In genomic region chr2:61499060-61499459, GRCh38 we compare ENCODE assay signal across 19 cellular contexts. TPM values are rescaled to one million over a fixed set of nuclear protein-coding genes. Genes with fewer than 3 reads are reported as not detected.
DNase-seq lines count a peak whose midpoint lies in the region; ATAC-seq, FAIRE-seq and TF ChIP-seq lines count a peak whose summit lies in the region.
"Had no signal": no experiment of that assay in that cellular context is flagged by ENCODE, and none has a peak within 500 bp of the region (broad histone marks: within the 10 kb centered on the region; RNA-seq: fewer than 3 reads in every experiment).

No MANE protein-coding gene starts in this region.

- SMC1A ChIA-PET in GM12878 (lab: Charles Lee; ENCODE audit: uncharacterized antibody, unreplicated experiment) = no interaction called here

- DNase-seq in CD8-positive, alpha-beta T cell = no peak
- DNase-seq in GM12878 (ENCODE audit: low read depth, low spot score) = no peak
- no peak for DNase-seq in stimulated activated effector memory CD8-positive, alpha-beta T cell treated with anti-CD3 and anti-CD28 coated beads, Interleukin-12 subunit alpha, Interleukin-12 subunit beta, amount 100 ng/mL, for 72 hours (ENCODE audit: low spot score in 2 of 2)
- no peak for DNase-seq in T-helper 1 cell
- DNase-seq: 8988T; C1 segment of cervical spinal cord; CD4-positive, alpha-beta T cell; DMS153; DMS79; GF-D8; IMR-90 had no signal

- no peak for FAIRE-seq in GM12878 (lab: Jason Lieb, UNC)
- FAIRE-seq: GM19239, H1, HTR-8/SVneo, K562 had no signal

- H3K4me2 ChIP-seq in BLaER1 (peak overlapping the region; percentile 79), GM12878 (ENCODE audit: control insufficient read depth, insufficient read depth) (no peak overlapping the region)

- H3K36me3 ChIP-seq in BLaER1 (peaks cover 93% of the 10 kb centered on the region), GM12878 (ENCODE audit: control insufficient read depth in 2 of 2, insufficient read depth in 2 of 2, low read length in 1 of 2) (peaks cover 9 to 40% of the 10 kb centered on the region in 2 experiments)
- H3K36me3 ChIP-seq in CD8-positive, alpha-beta T cell (ENCODE audit: insufficient read depth, low read length) = peaks cover 50% of the 10 kb centered on the region

- no peak overlapping the region for H3K4me3 Mint-ChIP-seq in CD8-positive, alpha-beta T cell
- no peak overlapping the region for H3K4me3 Mint-ChIP-seq in stimulated activated effector memory CD8-positive, alpha-beta T cell treated with anti-CD3 and anti-CD28 coated beads, Interleukin-12 subunit alpha, Interleukin-12 subunit beta, amount 100 ng/mL, for 72 hours
- H3K4me3 Mint-ChIP-seq: CD4-positive, alpha-beta T cell had no signal

- 100% methylated on average over 2 of the region's 2 CpGs for WGBS in GM12878 (ENCODE audit: insufficient coverage, insufficient replicate concordance, low lambda C conversion rate, missing lambda C conversion rate)

- peak overlapping the region; percentile 88 for H3K27ac ChIP-seq in BLaER1
- no peak overlapping the region for H3K27ac ChIP-seq in CD8-positive, alpha-beta T cell (ENCODE audit: low read depth, low read length)
- no peak overlapping the region for H3K27ac ChIP-seq in GM12878 (ENCODE audit: control insufficient read depth, insufficient read depth)

- H4K20me1 ChIP-seq in BLaER1 = peaks cover 18% of the 10 kb centered on the region; the same call in 1 of the 2 replicates
- H4K20me1 ChIP-seq in GM12878 (ENCODE audit: control insufficient read depth, insufficient read depth) = no peaks in the 10 kb centered on the region; the same call in 1 of the 2 replicates

- no peak for TF ChIP-seq POLR2A in GM12878 (IDR thresholded peaks at IDR 0.05; ENCODE audit: low read depth, low read length)

- CTCF ChIA-PET in CD8-positive, alpha-beta T cell (lab: Charles Lee) = no interaction called here
- CTCF ChIA-PET in GM12878 (lab: Yijun Ruan, JAX) = no interaction called here

- H3K9ac ChIP-seq in BLaER1 (0 out of 2 replicates have a peak overlapping the region, but pooled peaks have one; percentile 17), GM12878 (ENCODE audit: control insufficient read depth, insufficient read depth, low read length) (no peak overlapping the region)

- TF ChIP-seq CTCF in CD8-positive, alpha-beta T cell (IDR thresholded peaks at IDR 0.05) = no peak
- TF ChIP-seq CTCF in GM12878 (IDR thresholded peaks at IDR 0.05 in 2 of 3, conservative IDR thresholded peaks at IDR 0.05 in 1 of 3; ENCODE audit: control insufficient read depth in 2 of 3, extremely low read depth in 1 of 3, insufficient read depth in 1 of 3, low read depth in 3 of 3, low read length in 3 of 3) = no peak

- peaks cover 76% of the 10 kb centered on the region for H3K36me3 Mint-ChIP-seq in CD8-positive, alpha-beta T cell
- H3K36me3 Mint-ChIP-seq in stimulated activated effector memory CD8-positive, alpha-beta T cell treated with anti-CD3 and anti-CD28 coated beads, Interleukin-12 subunit alpha, Interleukin-12 subunit beta, amount 100 ng/mL, for 72 hours = peaks cover 100% of the 10 kb centered on the region

- RAD21 ChIA-PET in GM12878 (lab: Charles Lee; ENCODE audit: unreplicated experiment) = no interaction called here

- no peaks in the 10 kb centered on the region for H3K9me3 Mint-ChIP-seq in CD8-positive, alpha-beta T cell
- H3K9me3 Mint-ChIP-seq in stimulated activated effector memory CD8-positive, alpha-beta T cell treated with anti-CD3 and anti-CD28 coated beads, Interleukin-12 subunit alpha, Interleukin-12 subunit beta, amount 100 ng/mL, for 72 hours = no peaks in the 10 kb centered on the region
- H3K9me3 Mint-ChIP-seq: CD4-positive, alpha-beta T cell had no signal

- no peak for ATAC-seq in CD8-positive, alpha-beta T cell
- ATAC-seq in GM12878 = no peak
- no peak for ATAC-seq in stimulated activated effector memory CD8-positive, alpha-beta T cell treated with anti-CD3 and anti-CD28 coated beads, Interleukin-12 subunit alpha, Interleukin-12 subunit beta, amount 100 ng/mL, for 72 hours
- no peak for ATAC-seq in SK-N-SH treated with all-trans-retinoic acid at 6 μM for 48 hours
- no peak for ATAC-seq in HG02623 (IDR thresholded peaks at IDR 0.05; ENCODE audit: unreplicated experiment)
- ATAC-seq: K562 had no signal

- peak overlapping the region; percentile 22 for H3K27ac Mint-ChIP-seq in CD8-positive, alpha-beta T cell
- H3K27ac Mint-ChIP-seq in stimulated activated effector memory CD8-positive, alpha-beta T cell treated with anti-CD3 and anti-CD28 coated beads, Interleukin-12 subunit alpha, Interleukin-12 subunit beta, amount 100 ng/mL, for 72 hours = peak overlapping the region; percentile 34

- H3K4me1 ChIP-seq in BLaER1 (peaks cover 85% of the 10 kb centered on the region), GM12878 (ENCODE audit: control insufficient read depth, insufficient read depth, low read length) (no peaks in the 10 kb centered on the region)
- peaks cover 4% of the 10 kb centered on the region for H3K4me1 ChIP-seq in CD8-positive, alpha-beta T cell (ENCODE audit: insufficient read depth, low read length)

- peaks cover 3% of the 10 kb centered on the region; the same call in 1 of the 2 replicates for H3K79me2 ChIP-seq in GM12878 (ENCODE audit: control insufficient read depth, insufficient read depth, low read length)

- no TSS peak for BruUV-seq in GM12878 (replicated peaks; lab: Mats Ljungman, UMichigan)

- intact Hi-C loops in CD8-positive, alpha-beta T cell (cut with DNase I, micrococcal nuclease) = no loop called here
- intact Hi-C loops in GM12878 (cut with micrococcal nuclease; ENCODE audit: unreplicated experiment) = loop anchor here (10.0 kb wide), 1 partner anchor 376 kb away; no protein-coding TSS in a partner anchor

- no peaks in the 10 kb centered on the region for H3K27me3 Mint-ChIP-seq in CD8-positive, alpha-beta T cell (ENCODE audit: low read depth)
- H3K27me3 Mint-ChIP-seq: CD4-positive, alpha-beta T cell had no signal

- peaks cover 10% of the 10 kb centered on the region for H3K4me1 Mint-ChIP-seq in CD8-positive, alpha-beta T cell (ENCODE audit: low read depth)
- peaks cover 6% of the 10 kb centered on the region for H3K4me1 Mint-ChIP-seq in stimulated activated effector memory CD8-positive, alpha-beta T cell treated with anti-CD3 and anti-CD28 coated beads, Interleukin-12 subunit alpha, Interleukin-12 subunit beta, amount 100 ng/mL, for 72 hours

- no peak for TF ChIP-seq RAD21 in GM12878 (IDR thresholded peaks at IDR 0.05; ENCODE audit: insufficient read depth, low read depth, low read length)

- POLR2A ChIA-PET in CD8-positive, alpha-beta T cell (lab: Charles Lee) = no interaction called here
- POLR2A ChIA-PET in GM12878 (lab: Charles Lee) = no interaction called here

- H3K9me3 ChIP-seq in BLaER1 (no peaks in the 10 kb centered on the region), GM12878 (replicated peaks; ENCODE audit: control insufficient read depth, insufficient read depth, low read length) (no peaks in the 10 kb centered on the region)
- H3K9me3 ChIP-seq in CD8-positive, alpha-beta T cell (ENCODE audit: low read length) = no peaks in the 10 kb centered on the region
- H3K9me3 ChIP-seq: HAP-1 had no signal

- TF ChIP-seq EP300 in GM12878 (IDR thresholded peaks at IDR 0.05; ENCODE audit: borderline replicate concordance in 1 of 2, control insufficient read depth in 1 of 2, low read depth in 2 of 2, low read length in 2 of 2) = no peak

- no peaks in the 10 kb centered on the region for H3K27me3 ChIP-seq in BLaER1
- H3K27me3 ChIP-seq in CD8-positive, alpha-beta T cell (ENCODE audit: insufficient read depth, low read length) = no peaks in the 10 kb centered on the region
- no peaks in the 10 kb centered on the region for H3K27me3 ChIP-seq in GM12878 (replicated peaks in 1 of 2; ENCODE audit: control insufficient read depth in 2 of 2, insufficient read depth in 2 of 2, low read length in 1 of 2)

- H3K4me3 ChIP-seq in BLaER1 (no peak overlapping the region), GM12878 (no peak overlapping the region)
- no peak overlapping the region for H3K4me3 ChIP-seq in CD8-positive, alpha-beta T cell (ENCODE audit: low read depth, low read length)
- H3K4me3 ChIP-seq: HAP-1, K562 had no signal

- in situ Hi-C loops in GM12878 (cut with MboI) = no loop called here

- H2AFZ ChIP-seq in GM12878 (ENCODE audit: control insufficient read depth, low read depth, low read length) = no peak overlapping the region

RNA-seq across cellular contexts. Expression of gene USP34, which starts 28.2 kb away (rescaled TPM):
- total RNA-seq in CD8-positive, alpha-beta T cell = 100 to 1,000 TPM in 1 of 2 experiments, 10 to 100 TPM in 1; 99.6 to 103 TPM
- 756 and 775 TPM in 2 replicates for total RNA-seq in GM12878 (2013; cell fraction: nucleolus; rRNA removed)
- total RNA-seq in GM12878 (2014; rRNA removed) (81.6 and 89.0 TPM in 2 replicates), GM12878 (2014; rRNA removed; fragmentation: Illumina TruSeq; extraction: Trizol) (81.4 and 96.3 TPM in 2 replicates), GM12878 (2021) (71.0 and 78.8 TPM in 2 replicates)
- 59.4 TPM for polyA plus RNA-seq in GM12878 (2011; ENCODE audit: low read depth)
- polyA plus RNA-seq in GM12878 (2011; rRNA removed) (83.7 and 114 TPM in 2 replicates), GM12878 (2014; fragmentation: Illumina TruSeq; extraction: Trizol) (106 and 137 TPM in 2 replicates), GM12878 (2014; fragmentation: Nextera tagmentation; extraction: Ambion mirVana) (10 to 100 TPM; 26.2 to 30.6 TPM), GM12878 (2014; rRNA removed) (40.9 and 45.4 TPM in 2 replicates), GM12878 (2016; fragmentation: Nextera tagmentation; extraction: Ambion mirVana) (10 to 100 TPM; 27.1 to 33.9 TPM)
- polyA plus RNA-seq in GM12878 (2011; cell fraction: cytosol; rRNA removed) = 34.3 and 50.2 TPM in 2 replicates
- polyA plus RNA-seq in GM12878 (2011; cell fraction: nucleus; rRNA removed) = 129 and 138 TPM in 2 replicates
- 52.3 and 70.2 TPM in 2 replicates for polyA plus RNA-seq in GM12878 (2012)
- 177 and 275 TPM in 2 replicates for polyA minus RNA-seq in GM12878 (2011; rRNA and poly(A)+ RNA removed)
- polyA minus RNA-seq in GM12878 (2011; cell fraction: cytosol; rRNA and poly(A)+ RNA removed) = 60.3 and 62.2 TPM in 2 replicates
- 135 and 222 TPM in 2 replicates for polyA minus RNA-seq in GM12878 (2011; cell fraction: nucleus; rRNA and poly(A)+ RNA removed)

RNA-seq across cellular contexts. Expression of gene XPO1, which starts 39.1 kb away (rescaled TPM):
- 10 to 100 TPM; 96.6 TPM for total RNA-seq in CD8-positive, alpha-beta T cell
- 962 and 978 TPM in 2 replicates for total RNA-seq in GM12878 (2013; cell fraction: nucleolus; rRNA removed)
- 189 and 249 TPM in 2 replicates for total RNA-seq in GM12878 (2014; rRNA removed)
- 210 and 216 TPM in 2 replicates for total RNA-seq in GM12878 (2014; rRNA removed; fragmentation: Illumina TruSeq; extraction: Trizol)
- 149 and 159 TPM in 2 replicates for total RNA-seq in GM12878 (2021)
- polyA plus RNA-seq in GM12878 (2011; ENCODE audit: low read depth) = 100 TPM
- polyA plus RNA-seq in GM12878 (2011; rRNA removed) = 203 and 303 TPM in 2 replicates
- 72.8 and 78.1 TPM in 2 replicates for polyA plus RNA-seq in GM12878 (2011; cell fraction: cytosol; rRNA removed)
- 190 and 215 TPM in 2 replicates for polyA plus RNA-seq in GM12878 (2011; cell fraction: nucleus; rRNA removed)
- polyA plus RNA-seq in GM12878 (2012) = 91.8 and 113 TPM in 2 replicates
- polyA plus RNA-seq in GM12878 (2014; fragmentation: Illumina TruSeq; extraction: Trizol) = 193 and 229 TPM in 2 replicates
- 10 to 100 TPM; 57.3 to 62.8 TPM for polyA plus RNA-seq in GM12878 (2014; fragmentation: Nextera tagmentation; extraction: Ambion mirVana)
- polyA plus RNA-seq in GM12878 (2014; rRNA removed) = 128 and 146 TPM in 2 replicates
- 100 to 1,000 TPM; 123 to 140 TPM for polyA plus RNA-seq in GM12878 (2016; fragmentation: Nextera tagmentation; extraction: Ambion mirVana)
- 195 and 290 TPM in 2 replicates for polyA minus RNA-seq in GM12878 (2011; rRNA and poly(A)+ RNA removed)
- 82.2 and 92.8 TPM in 2 replicates for polyA minus RNA-seq in GM12878 (2011; cell fraction: cytosol; rRNA and poly(A)+ RNA removed)
- 97.2 and 165 TPM in 2 replicates for polyA minus RNA-seq in GM12878 (2011; cell fraction: nucleus; rRNA and poly(A)+ RNA removed)
